In genomic region chr1:27504588-27505419, GRCh38 we compare ENCODE assay signal across 9 cellular contexts. TPM values are rescaled to one million over a fixed set of nuclear protein-coding genes. Genes with fewer than 3 reads are reported as not detected.
DNase-seq lines count a peak whose midpoint lies in the region; ATAC-seq and TF ChIP-seq lines count a peak whose summit lies in the region.
"Had no signal": no experiment of that assay in that cellular context is flagged by ENCODE, and none has a peak within 500 bp of the region (broad histone marks: within the 10 kb centered on the region; RNA-seq: fewer than 3 reads in every experiment).

No MANE protein-coding gene starts in this region.

- H3K9me3 Mint-ChIP-seq in stimulated activated naive CD8-positive, alpha-beta T cell treated with anti-CD3 and anti-CD28 coated beads, Interleukin-15, amount 100 ng/mL, for 72 hours: no peaks in the 10 kb centered on the region

- H3K27me3 ChIP-seq in duodenal mucosa (ENCODE audit: control insufficient read depth in 1 of 2, insufficient read depth in 2 of 2, low read length in 2 of 2): no peaks in the 10 kb centered on the region
- H3K27me3 ChIP-seq in left lung: no peaks in the 10 kb centered on the region
- no peaks in the 10 kb centered on the region for H3K27me3 ChIP-seq in spleen (replicated peaks in 1 of 7)

- ATAC-seq in left lung (peak; percentile 75), HG03175 (IDR thresholded peaks at IDR 0.05; ENCODE audit: unreplicated experiment) (no peak)
- no peak for ATAC-seq in stimulated activated naive CD8-positive, alpha-beta T cell treated with anti-CD3 and anti-CD28 coated beads, Interleukin-15, amount 100 ng/mL, for 72 hours

- H3K4me3 Mint-ChIP-seq in stimulated activated naive CD8-positive, alpha-beta T cell treated with anti-CD3 and anti-CD28 coated beads, Interleukin-15, amount 100 ng/mL, for 72 hours: no peak overlapping the region

- H3K27ac Mint-ChIP-seq in stimulated activated naive CD8-positive, alpha-beta T cell treated with anti-CD3 and anti-CD28 coated beads, Interleukin-15, amount 100 ng/mL, for 72 hours: no peak overlapping the region

- intact Hi-C loops in left lung (cut with DNase I) (no loop called here), spleen (cut with DNase I; ENCODE audit: low total_unique reads) (no loop called here)

- DNase-seq in LHCN-M2 (ENCODE audit: low read depth) (peak; percentile 89), left lung (no peak), spleen (peak; percentile 90), NCI-H1092 (lab: John Stamatoyannopoulos, UW) (no peak), LoVo (ENCODE audit: low spot score) (no peak)
- DNase-seq in stimulated activated naive CD8-positive, alpha-beta T cell treated with anti-CD3 and anti-CD28 coated beads, Interleukin-15, amount 100 ng/mL, for 72 hours: no peak

- no peaks in the 10 kb centered on the region for H3K36me3 ChIP-seq in duodenal mucosa (ENCODE audit: control insufficient read depth in 1 of 2, insufficient read depth in 2 of 2, low read length in 2 of 2)
- no peaks in the 10 kb centered on the region for H3K36me3 ChIP-seq in left lung
- H3K36me3 ChIP-seq in spleen: no peaks in the 10 kb centered on the region

- 45 to 76% (median 60%) methylated on average over 8 to 13 of the region's 13 CpGs for WGBS in spleen, 5 donors

- H3K4me1 ChIP-seq in duodenal mucosa (ENCODE audit: control insufficient read depth in 1 of 2, insufficient read depth in 2 of 2, low read length in 2 of 2) (peaks cover 25 to 27% of the 10 kb centered on the region in 2 donors), left lung (peaks cover 13% of the 10 kb centered on the region in 2 donors), spleen (peaks cover 5 to 34% (median 17%) of the 10 kb centered on the region in 6 donors)

- H3K4me1 Mint-ChIP-seq in stimulated activated naive CD8-positive, alpha-beta T cell treated with anti-CD3 and anti-CD28 coated beads, Interleukin-15, amount 100 ng/mL, for 72 hours: peaks cover 15% of the 10 kb centered on the region

- no peak overlapping the region for H3K4me3 ChIP-seq in duodenal mucosa (ENCODE audit: low read depth in 1 of 2, low read length in 2 of 2)
- H3K4me3 ChIP-seq in left lung: no peak overlapping the region
- H3K4me3 ChIP-seq in spleen: no peak overlapping the region

- H3K27ac ChIP-seq in duodenal mucosa (ENCODE audit: low read depth, low read length): peak overlapping the region; percentile 87
- peak overlapping the region; percentile 77 to 89 for H3K27ac ChIP-seq in left lung
- peak overlapping the region; percentile 74 to 93 (median 83) for H3K27ac ChIP-seq in spleen
- H3K27ac ChIP-seq: KMS-11 had no signal

- peak overlapping the region in 1 of 2 donors; percentile 32 for H3K9ac ChIP-seq in duodenal mucosa (ENCODE audit: low read depth in 1 of 2, low read length in 2 of 2)
- H3K9ac ChIP-seq: KMS-11 had no signal

- no peaks in the 10 kb centered on the region for H3K27me3 Mint-ChIP-seq in stimulated activated naive CD8-positive, alpha-beta T cell treated with anti-CD3 and anti-CD28 coated beads, Interleukin-15, amount 100 ng/mL, for 72 hours

- TF ChIP-seq POLR2A in spleen (IDR thresholded peaks at IDR 0.05): no peak

- TF ChIP-seq CTCF in left lung (IDR thresholded peaks at IDR 0.05) (no peak), spleen (IDR thresholded peaks at IDR 0.05 in 8 of 11, conservative IDR thresholded peaks at IDR 0.05 in 3 of 11) (no peak)

- H3K9me3 ChIP-seq in duodenal mucosa (ENCODE audit: control insufficient read depth in 1 of 2, low read length in 2 of 2) (no peaks in the 10 kb centered on the region), left lung (no peaks in the 10 kb centered on the region), spleen (no peaks in the 10 kb centered on the region)

RNA-seq across cellular contexts. Expression of gene WASF2, which starts 14.8 kb away (rescaled TPM):
- total RNA-seq in LHCN-M2 (2014; rRNA removed) (21.2 and 31.0 TPM in 2 replicates), left lung (100 to 1,000 TPM; 108 to 138 TPM), spleen (100 to 1,000 TPM in 4 of 7 donors, 10 to 100 TPM in 3; 92.1 to 196 (median 129) TPM)
- polyA plus RNA-seq in LHCN-M2 (2012): 71.6 TPM
- polyA plus RNA-seq in spleen: 10 to 100 TPM; 17.2 to 36.8 (median 23.5) TPM

Comparison
In these comparisons a context has a peak if more than half of its experiments do, and no peak if none do; other contexts are left out.
1. DNase-seq: peak in LHCN-M2 (single experiment) and spleen (single experiment); none in left lung (0 of 2), NCI-H1092 (single experiment), stimulated activated naive CD8-positive, alpha-beta T cell treated with anti-CD3 and anti-CD28 coated beads, Interleukin-15, amount 100 ng/mL, for 72 hours (0 of 2) and LoVo (single experiment).
2. Peak in every context shown above with its lines, with median percentiles within 50 percentile points of each other: H3K27ac ChIP-seq.